In genomic region chr22:31829505-31829904, GRCh38 we compare ENCODE assay signal across 8 cellular contexts.
DNase-seq lines count a peak whose midpoint lies in the region; ATAC-seq and TF ChIP-seq lines count a peak whose summit lies in the region.

No MANE protein-coding gene starts in this region.

- peak; percentile 19 for DNase-seq in DMS 273 treated with DMSO at 0.1 percent for 48 hours (lab: John Stamatoyannopoulos, UW)
- peak; percentile 31 for DNase-seq in NCI-H1092 (lab: John Stamatoyannopoulos, UW)
- peak; percentile 28 for DNase-seq in activated T-helper 9 cell treated with anti-CD3 and anti-CD28 coated beads, Interleukin-2, amount 50 U/mL, for 16 hours (ENCODE audit: low read depth)
- DNase-seq in lung (ENCODE audit: low spot score), result no peak
- DNase-seq in tibial nerve (ENCODE audit: low spot score in 2 of 2), result no peak
- DNase-seq in NCI-H526 treated with DMSO at 0.1 percent for 48 hours (lab: John Stamatoyannopoulos, UW), result no peak
- no peak for DNase-seq in NCI-H1105 (lab: John Stamatoyannopoulos, UW)

- H3K36me3 ChIP-seq in lung (ENCODE audit: control insufficient read depth in 2 of 2, insufficient read depth in 2 of 2, low read length in 2 of 2), result peaks cover 2 to 5% of the 10 kb centered on the region in 2 donors
- peaks cover 0 to 69% (median under 1%) of the 10 kb centered on the region in 3 donors for H3K36me3 ChIP-seq in tibial nerve

- H3K27ac ChIP-seq in lung (ENCODE audit: low read depth in 1 of 2, low read length in 1 of 2), result peak overlapping the region in 1 of 2 donors; percentile 69
- peak overlapping the region in 1 of 4 donors; percentile 20 for H3K27ac ChIP-seq in tibial nerve

- H3K9me3 ChIP-seq in lung (ENCODE audit: control insufficient read depth in 2 of 2, insufficient read depth in 1 of 2, low read length in 1 of 2), result no peaks in the 10 kb centered on the region
- no peaks in the 10 kb centered on the region for H3K9me3 ChIP-seq in tibial nerve

- TF ChIP-seq EP300 in tibial nerve (IDR thresholded peaks at IDR 0.05), result no peak

- H3K27me3 ChIP-seq in lung (ENCODE audit: control insufficient read depth, insufficient read depth) (no peaks in the 10 kb centered on the region), tibial nerve (no peaks in the 10 kb centered on the region)

- no peak overlapping the region for H3K4me3 ChIP-seq in lung
- no peak overlapping the region for H3K4me3 ChIP-seq in tibial nerve

- H3K4me1 ChIP-seq in lung (ENCODE audit: control insufficient read depth in 2 of 2, insufficient read depth in 2 of 2, low read length in 2 of 2), result peaks cover 2 to 7% of the 10 kb centered on the region in 2 donors
- peaks cover 0 to 20% (median 0%) of the 10 kb centered on the region in 4 donors for H3K4me1 ChIP-seq in tibial nerve

- 69 to 80% methylated on average over 1 of the region's 1 CpG for WGBS in lung, 2 donors
- WGBS in tibial nerve, 2 donors, result 50 to 67% methylated on average over 1 of the region's 1 CpG

- ATAC-seq in lung (ENCODE audit: insufficient read depth, low FRiP score) (peak; percentile 46), GM18907 (IDR thresholded peaks at IDR 0.05; ENCODE audit: unreplicated experiment) (no peak)

- TF ChIP-seq CTCF in lung (IDR thresholded peaks at IDR 0.05; ENCODE audit: control extremely low read depth, extremely low read depth), result no peak
- no peak for TF ChIP-seq CTCF in tibial nerve (IDR thresholded peaks at IDR 0.05)

- no peak for TF ChIP-seq POLR2A in tibial nerve (IDR thresholded peaks at IDR 0.05)

Comparison
In these comparisons a context has a peak if more than half of its experiments do, and no peak if none do; other contexts are left out.
1. DNase-seq: peak in DMS 273 treated with DMSO at 0.1 percent for 48 hours (single experiment), NCI-H1092 (single experiment) and activated T-helper 9 cell treated with anti-CD3 and anti-CD28 coated beads, Interleukin-2, amount 50 U/mL, for 16 hours (single experiment); none in lung (single experiment), tibial nerve (0 of 2), NCI-H526 treated with DMSO at 0.1 percent for 48 hours (single experiment) and NCI-H1105 (single experiment).